Comparison of ENCODE assay signal across 21 cellular contexts in genomic region chr10:87935290-87936141, GRCh38.
DNase-seq lines count a peak whose midpoint lies in the region; ATAC-seq and TF ChIP-seq lines count a peak whose summit lies in the region.
"Had no signal": no experiment of that assay in that cellular context is flagged by ENCODE, and none has a peak within 500 bp of the region (broad histone marks: within the 10 kb centered on the region; RNA-seq: fewer than 3 reads in every experiment).

No MANE protein-coding gene starts in this region.

- peaks cover 62% of the 10 kb centered on the region for H3K4me1 Mint-ChIP-seq in CD4-positive, alpha-beta T cell (ENCODE audit: low read depth)
- H3K4me1 Mint-ChIP-seq in naive thymus-derived CD8-positive, alpha-beta T cell = peaks cover 16 to 49% (median 47%) of the 10 kb centered on the region in 4 donors

- intact Hi-C loops in CD4-positive, alpha-beta T cell (cut with DNase I, micrococcal nuclease) = no loop called here

- TF ChIP-seq CTCF in CD4-positive, alpha-beta T cell (IDR thresholded peaks at IDR 0.05) = no peak

- no peaks in the 10 kb centered on the region for H3K27me3 ChIP-seq in CD4-positive, alpha-beta T cell (ENCODE audit: control insufficient read depth, insufficient read depth, low read length)
- H3K27me3 ChIP-seq: brain microvascular endothelial cell, esophagus muscularis mucosa, ovary, thyroid gland had no signal

- POLR2A ChIA-PET in CD4-positive, alpha-beta T cell (lab: Charles Lee) = no interaction called here
- POLR2A ChIA-PET in naive thymus-derived CD8-positive, alpha-beta T cell (lab: Charles Lee) = no interaction called here

- H3K9me3 Mint-ChIP-seq in CD4-positive, alpha-beta T cell = no peaks in the 10 kb centered on the region
- H3K9me3 Mint-ChIP-seq in naive thymus-derived CD8-positive, alpha-beta T cell = no peaks in the 10 kb centered on the region
- H3K9me3 Mint-ChIP-seq: activated CD4-positive, alpha-beta T cell treated with anti-CD3 and anti-CD28 coated beads, Interleukin-2, amount 10 ng/mL, durations not matched to agents 24 days and 14 days; IgD-negative memory B cell had no signal

- ATAC-seq in CD4-positive, alpha-beta T cell (ENCODE audit: poor library complexity) = no peak
- ATAC-seq in naive thymus-derived CD8-positive, alpha-beta T cell = no peak
- ATAC-seq in HG02610 (IDR thresholded peaks at IDR 0.05; ENCODE audit: unreplicated experiment) (no peak), GM21381 (IDR thresholded peaks at IDR 0.05; ENCODE audit: unreplicated experiment) (no peak)

- H3K36me3 Mint-ChIP-seq in CD4-positive, alpha-beta T cell (ENCODE audit: low read depth) = peaks cover 93% of the 10 kb centered on the region
- H3K36me3 Mint-ChIP-seq in naive thymus-derived CD8-positive, alpha-beta T cell = peaks cover 5 to 76% (median 20%) of the 10 kb centered on the region in 3 donors

- no peaks in the 10 kb centered on the region for H3K9me3 ChIP-seq in CD4-positive, alpha-beta T cell (ENCODE audit: control insufficient read depth, low read length)
- H3K9me3 ChIP-seq: esophagus muscularis mucosa, ovary, thyroid gland had no signal

- H3K27ac Mint-ChIP-seq in CD4-positive, alpha-beta T cell = peak overlapping the region; percentile 13
- peak overlapping the region in 7 of 10 donors; percentile 1 to 74 (median 11) for H3K27ac Mint-ChIP-seq in naive thymus-derived CD8-positive, alpha-beta T cell
- H3K27ac Mint-ChIP-seq: activated CD4-positive, alpha-beta T cell treated with anti-CD3 and anti-CD28 coated beads, Interleukin-2, amount 10 ng/mL, durations not matched to agents 24 days and 14 days had no signal

- no peak overlapping the region for H3K4me3 Mint-ChIP-seq in CD4-positive, alpha-beta T cell
- no peak overlapping the region for H3K4me3 Mint-ChIP-seq in naive thymus-derived CD8-positive, alpha-beta T cell
- H3K4me3 Mint-ChIP-seq: activated CD4-positive, alpha-beta T cell treated with anti-CD3 and anti-CD28 coated beads, Interleukin-2, amount 10 ng/mL, durations not matched to agents 24 days and 14 days; IgD-negative memory B cell had no signal

- no peak overlapping the region for H3K27ac ChIP-seq in CD4-positive, alpha-beta T cell (ENCODE audit: low read depth, low read length)
- H3K27ac ChIP-seq: brain microvascular endothelial cell, ovary, PC-9, skin epidermis had no signal

- H3K27me3 Mint-ChIP-seq in CD4-positive, alpha-beta T cell = no peaks in the 10 kb centered on the region
- no peaks in the 10 kb centered on the region for H3K27me3 Mint-ChIP-seq in naive thymus-derived CD8-positive, alpha-beta T cell
- H3K27me3 Mint-ChIP-seq: activated CD4-positive, alpha-beta T cell treated with anti-CD3 and anti-CD28 coated beads, Interleukin-2, amount 10 ng/mL, durations not matched to agents 24 days and 14 days; IgD-negative memory B cell had no signal

- CTCF ChIA-PET in CD4-positive, alpha-beta T cell (lab: Charles Lee) = no interaction called here

- DNase-seq in CD4-positive, alpha-beta T cell = no peak
- DNase-seq in NCI-H226 = peak; percentile 82
- peak; percentile 66 for DNase-seq in fibroblast of peridontal ligament (ENCODE audit: extremely low read depth)
- no peak for DNase-seq in naive thymus-derived CD8-positive, alpha-beta T cell
- no peak for DNase-seq in DMS114 treated with DMSO at 0.1 percent for 48 hours (lab: John Stamatoyannopoulos, UW; ENCODE audit: unreplicated experiment)
- DNase-seq: activated CD4-positive, alpha-beta T cell treated with anti-CD3 and anti-CD28 coated beads, Interleukin-2, amount 10 ng/mL, durations not matched to agents 24 days and 14 days; activated naive CD4-positive, alpha-beta T cell; brain microvascular endothelial cell; kidney glomerular epithelial cell; NCI-H774; ovary; PC-9; stimulated activated CD4-positive, alpha-beta T cell treated with anti-CD3 and anti-CD28 coated beads, Interleukin-4, amount 100 ng/mL, for 4 hours; stimulated activated CD8-positive, alpha-beta memory T cell treated with anti-CD3 and anti-CD28 coated beads, Interleukin-4, amount 100 ng/mL, for 48 hours; T1000; thyroid gland had no signal

Comparison
In these comparisons a context has a peak if more than half of its experiments do, and no peak if none do; other contexts are left out.
1. DNase-seq: peak in NCI-H226 (single experiment) and fibroblast of peridontal ligament (single experiment); none in CD4-positive, alpha-beta T cell (0 of 10), naive thymus-derived CD8-positive, alpha-beta T cell (0 of 10) and DMS114 treated with DMSO at 0.1 percent for 48 hours (single experiment).